14 cellular contexts compared by ENCODE assay signal in the genomic region with DNA sequence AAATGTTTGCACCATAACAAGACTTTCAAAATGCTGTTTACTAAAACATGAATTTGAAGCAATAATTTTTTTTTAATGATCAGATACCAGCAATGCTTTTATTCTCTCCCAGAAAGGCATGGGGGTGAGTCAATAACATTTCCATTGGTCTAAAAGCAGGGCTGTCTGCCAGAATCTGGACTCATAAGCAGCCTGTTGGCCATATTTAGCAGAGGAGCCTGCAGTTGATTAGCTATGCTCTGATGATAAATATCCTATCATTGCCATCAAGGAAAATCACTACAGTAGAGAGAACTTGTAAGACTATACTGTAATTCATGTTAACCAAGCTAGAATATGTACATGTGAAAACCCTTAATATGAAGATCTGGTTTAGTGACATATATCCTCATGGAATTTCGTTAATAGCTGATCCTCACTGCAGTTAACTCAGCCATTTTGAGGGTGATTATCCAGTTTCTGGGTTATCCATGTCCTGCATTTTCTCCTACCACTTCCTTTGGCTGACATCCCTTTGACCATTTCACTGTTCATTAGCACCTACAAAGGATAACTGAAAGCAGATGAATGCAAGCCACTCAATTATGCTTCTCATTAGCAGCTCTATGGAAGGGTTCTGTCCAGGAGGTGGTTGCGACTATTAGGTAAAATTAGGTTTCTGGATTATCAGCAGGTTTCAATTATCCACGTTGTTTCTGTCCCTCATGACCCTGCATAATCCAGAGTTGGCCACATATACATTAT.
DNase-seq lines count a peak whose midpoint lies in the region; ATAC-seq and FAIRE-seq lines count a peak whose summit lies in the region.
"Had no signal": no experiment of that assay in that cellular context is flagged by ENCODE, and none has a peak within 500 bp of the region (broad histone marks: within the 10 kb centered on the region; RNA-seq: fewer than 3 reads in every experiment).

No MANE protein-coding gene starts in this region.

- FAIRE-seq in endometrium (lab: Jason Lieb, UNC) = peak; percentile 51

- ATAC-seq in HG02763 (IDR thresholded peaks at IDR 0.05; ENCODE audit: unreplicated experiment) (no peak), GM18867 (IDR thresholded peaks at IDR 0.05; ENCODE audit: unreplicated experiment) (no peak)
- ATAC-seq: activated CD8-positive, alpha-beta T cell treated with anti-CD3 and anti-CD28 coated beads, Interleukin-2, amount 10 ng/mL, durations not matched to agents 7 days and 5 days; left lung; right cardiac atrium; T-cell had no signal

- DNase-seq in EH (ENCODE audit: low read depth) (peak; percentile 59), RPMI7951 (ENCODE audit: low read depth) (peak; percentile 7), myocyte (ENCODE audit: low read depth) (peak; percentile 18), KG1 (lab: John Stamatoyannopoulos, UW) (no peak)
- DNase-seq: activated CD8-positive, alpha-beta T cell treated with anti-CD3 and anti-CD28 coated beads, Interleukin-2, amount 10 ng/mL, durations not matched to agents 7 days and 5 days; left lung; NCI-H345; NK-92 treated with Interleukin-12 subunit alpha and Interleukin-12 subunit beta, amount 100 ng/mL, for 24 hours; right cardiac atrium; T-cell; WERI-Rb-1 had no signal
